12 cellular contexts compared by ENCODE assay signal in genomic region chr1:64669098-64669675, GRCh38.
DNase-seq lines count a peak whose midpoint lies in the region; ATAC-seq and TF ChIP-seq lines count a peak whose summit lies in the region.
"Had no signal": no experiment of that assay in that cellular context is flagged by ENCODE, and none has a peak within 500 bp of the region (broad histone marks: within the 10 kb centered on the region; RNA-seq: fewer than 3 reads in every experiment).

No MANE protein-coding gene starts in this region.

- H3K27me3 ChIP-seq in adipocyte (replicated peaks; ENCODE audit: control insufficient read depth, insufficient read depth, low read length), result no peaks in the 10 kb centered on the region
- no peaks in the 10 kb centered on the region for H3K27me3 ChIP-seq in adrenal gland

- ATAC-seq in left ventricle myocardium superior (peak; percentile 35), Right ventricle myocardium inferior (no peak)
- ATAC-seq: A549 had no signal

- no peak for TF ChIP-seq CTCF in fibroblast of the aortic adventitia (IDR thresholded peaks at IDR 0.05; ENCODE audit: insufficient read depth, low read length)
- no peak for TF ChIP-seq CTCF in adrenal gland (IDR thresholded peaks at IDR 0.05)

- no peak overlapping the region for H3K27ac ChIP-seq in adrenal gland
- H3K27ac ChIP-seq: A549 had no signal

- whole genome bisulfite sequencing in adrenal gland, 4 donors, result 72 to 81% (median 77%) methylated on average over 3 of the region's 3 CpGs

- H3K36me3 ChIP-seq in adipocyte (ENCODE audit: control insufficient read depth, insufficient read depth, low read length, severe bottlenecking) (peaks cover 28% of the 10 kb centered on the region), adrenal gland (replicated peaks in 1 of 2) (peaks cover 0 to 6% of the 10 kb centered on the region in 2 donors)

- H3K9ac ChIP-seq in adipocyte (ENCODE audit: low read length), result no peak overlapping the region

- H3K4me3 ChIP-seq in adipocyte (ENCODE audit: low read length), result no peak overlapping the region
- no peak overlapping the region for H3K4me3 ChIP-seq in fibroblast of the aortic adventitia (ENCODE audit: low read depth, low read length)
- H3K4me3 ChIP-seq in adrenal gland, result no peak overlapping the region
- H3K4me3 ChIP-seq: A549 had no signal

- DNase-seq in left ventricle myocardium superior (no peak), Right ventricle myocardium inferior (ENCODE audit: missing footprints) (no peak), adipocyte (ENCODE audit: low read depth) (peak; percentile 12), fibroblast of the aortic adventitia (ENCODE audit: low read depth) (peak; percentile 33), posterior vena cava (ENCODE audit: low spot score) (no peak), adrenal gland (no peak)
- no peak for DNase-seq in activated CD4-positive, CD25-positive, alpha-beta regulatory T cell (lab: John Stamatoyannopoulos, UW)
- DNase-seq: Caco-2; CD8-positive, alpha-beta memory T cell; GOT3; H9 had no signal

- no peak for TF ChIP-seq POLR2A in adrenal gland (IDR thresholded peaks at IDR 0.05)

- H3K9me3 ChIP-seq in adipocyte (ENCODE audit: control insufficient read depth, low read length), result no peaks in the 10 kb centered on the region
- H3K9me3 ChIP-seq in adrenal gland (replicated peaks in 1 of 3), result no peaks in the 10 kb centered on the region
- H3K9me3 ChIP-seq: A549, Caco-2 had no signal

- H3K4me1 ChIP-seq in adipocyte (ENCODE audit: control insufficient read depth, insufficient read depth, low read length) (no peaks in the 10 kb centered on the region), adrenal gland (replicated peaks in 1 of 2) (no peaks in the 10 kb centered on the region)
- H3K4me1 ChIP-seq: A549, Caco-2 had no signal

- intact Hi-C loops in left ventricle myocardium superior (cut with micrococcal nuclease) (no loop called here), Right ventricle myocardium inferior (cut with DNase I) (no loop called here), posterior vena cava (cut with DNase I) (loop anchor here in 1 of 2 donors (10.0 kb wide), 1 partner anchor 384 kb away; no protein-coding TSS in a partner anchor), adrenal gland (cut with DNase I) (loop anchor here in 1 of 2 donors (10.0 kb wide), 1 partner anchor 294 kb away; no protein-coding TSS in a partner anchor)

Comparison
In these comparisons a context has a peak if more than half of its experiments do, and no peak if none do; other contexts are left out.
1. DNase-seq: peak in adipocyte (single experiment) and fibroblast of the aortic adventitia (single experiment); none in left ventricle myocardium superior (single experiment), Right ventricle myocardium inferior (single experiment), posterior vena cava (single experiment), adrenal gland (0 of 7) and activated CD4-positive, CD25-positive, alpha-beta regulatory T cell (0 of 4).